Comparison of ENCODE assay signal across 8 cellular contexts in the genomic region with DNA sequence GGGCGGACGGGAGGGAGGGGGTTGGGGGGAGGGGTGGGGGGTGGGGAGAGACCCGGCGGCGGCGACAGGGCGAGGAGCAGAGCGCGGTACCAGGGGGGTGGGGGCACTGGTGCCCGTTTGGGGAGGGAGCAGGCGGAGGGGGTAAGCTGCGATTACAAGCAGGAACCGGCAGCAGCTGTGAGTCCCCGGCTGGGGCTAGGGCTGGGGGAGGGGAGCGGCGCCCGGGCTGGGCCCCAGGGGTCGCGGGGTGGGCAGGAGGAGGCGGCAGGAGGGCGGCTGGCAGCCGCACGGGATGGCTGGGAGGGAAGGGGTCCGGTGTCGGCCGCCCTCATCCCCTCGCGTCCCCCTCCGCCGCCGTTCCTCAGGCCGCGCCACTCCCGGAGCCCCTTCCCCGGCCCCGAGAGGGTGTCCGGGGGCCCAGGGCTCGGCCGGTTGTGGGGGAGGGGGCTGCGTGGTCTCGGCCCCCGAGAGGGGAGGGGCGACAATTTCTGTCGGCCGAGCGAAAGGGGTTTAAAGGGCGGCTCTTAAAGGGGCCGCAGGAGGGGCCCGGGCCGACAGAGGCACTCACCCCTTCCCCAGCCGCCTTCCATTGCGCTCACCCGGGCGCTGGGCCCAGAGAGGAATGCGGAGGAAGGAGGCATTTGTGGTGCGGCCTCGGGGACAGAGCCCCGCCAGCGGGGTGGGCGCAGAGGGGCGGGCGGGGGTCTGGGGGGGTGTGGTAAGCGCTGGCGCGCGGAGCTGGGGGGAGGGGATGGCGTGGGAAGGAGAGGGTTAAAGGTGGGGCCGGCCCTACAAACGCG. TPM values are rescaled to one million over a fixed set of nuclear protein-coding genes. Genes with fewer than 3 reads are reported as not detected.
DNase-seq lines count a peak whose midpoint lies in the region; ATAC-seq and TF ChIP-seq lines count a peak whose summit lies in the region.

A gene with protein sequence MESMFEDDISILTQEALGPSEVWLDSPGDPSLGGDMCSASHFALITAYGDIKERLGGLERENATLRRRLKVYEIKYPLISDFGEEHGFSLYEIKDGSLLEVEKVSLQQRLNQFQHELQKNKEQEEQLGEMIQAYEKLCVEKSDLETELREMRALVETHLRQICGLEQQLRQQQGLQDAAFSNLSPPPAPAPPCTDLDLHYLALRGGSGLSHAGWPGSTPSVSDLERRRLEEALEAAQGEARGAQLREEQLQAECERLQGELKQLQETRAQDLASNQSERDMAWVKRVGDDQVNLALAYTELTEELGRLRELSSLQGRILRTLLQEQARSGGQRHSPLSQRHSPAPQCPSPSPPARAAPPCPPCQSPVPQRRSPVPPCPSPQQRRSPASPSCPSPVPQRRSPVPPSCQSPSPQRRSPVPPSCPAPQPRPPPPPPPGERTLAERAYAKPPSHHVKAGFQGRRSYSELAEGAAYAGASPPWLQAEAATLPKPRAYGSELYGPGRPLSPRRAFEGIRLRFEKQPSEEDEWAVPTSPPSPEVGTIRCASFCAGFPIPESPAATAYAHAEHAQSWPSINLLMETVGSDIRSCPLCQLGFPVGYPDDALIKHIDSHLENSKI (plus strand): TSS at position 144 of the 800 bp plus-strand sequence. CDS start 1,952 bp downstream, outside the sequence.

- WGBS in body of pancreas, 2 donors: 0 to 2% methylated on average over 6 to 63 of the region's 70 CpGs

- H3K4me1 ChIP-seq in BLaER1 treated with 17β-estradiol and CSF1 and Interleukin-3, amounts not matched to agents 10 nM and 100 nM: peaks cover 66 to 82% (median 80%) of the 10 kb centered on the region in 10 experiments
- H3K4me1 ChIP-seq in HUES6 (ENCODE audit: control insufficient read depth, insufficient read depth, low read length): peaks cover 32% of the 10 kb centered on the region
- H3K4me1 ChIP-seq in body of pancreas: peaks cover 29% of the 10 kb centered on the region
- H3K4me1 ChIP-seq in iPS-15b (ENCODE audit: control insufficient read depth, insufficient read depth, low read length): peaks cover 18% of the 10 kb centered on the region
- peaks cover 18% of the 10 kb centered on the region for H3K4me1 ChIP-seq in skeletal muscle satellite cell (ENCODE audit: control insufficient read depth, insufficient read depth, low read length)

- H3K4me3 Mint-ChIP-seq in T-cell: peak within 1 kb of the TSS; percentile 83 to 90 (median 86)

- peak within 1 kb of the TSS; percentile 86 to 96 (median 93) for H3K27ac ChIP-seq in BLaER1 treated with 17β-estradiol and CSF1 and Interleukin-3, amounts not matched to agents 10 nM and 100 nM
- H3K27ac ChIP-seq in HUES6 (ENCODE audit: low read depth, low read length): peak within 1 kb of the TSS; percentile 50; the same call in 1 of the 2 replicates
- peak within 1 kb of the TSS; percentile 75 to 89 (median 83) for H3K27ac ChIP-seq in body of pancreas

- POLR2A ChIA-PET in T-cell (lab: Charles Lee): interaction anchor here in 1 of 2 donors (0.5 to 0.6 kb wide), 2 partner anchors 31 to 323 kb away, joined by 3 to 4 read pairs; no protein-coding TSS in a partner anchor

- DNase-seq in T-cell (peak in 31 of 34 experiments; percentile 29 to 71 (median 53)), body of pancreas (peak; percentile 62 to 68 (median 66)), T1000 (lab: John Stamatoyannopoulos, UW) (no peak)

- CTCF ChIA-PET in T-cell (lab: Charles Lee): interaction anchor here in 1 of 2 donors (0.6 kb wide), 1 partner anchor 457 kb away, joined by 7 read pairs; no protein-coding TSS in a partner anchor

- H3K36me3 ChIP-seq in BLaER1 treated with 17β-estradiol and CSF1 and Interleukin-3, amounts not matched to agents 10 nM and 100 nM: peaks cover 2 to 20% (median 9%) of the 10 kb centered on the region in 11 experiments; a peak in 20 of 22 replicates
- H3K36me3 ChIP-seq in HUES6 (ENCODE audit: control insufficient read depth, insufficient read depth, low read length): peaks cover 3% of the 10 kb centered on the region; the same call in 1 of the 2 replicates
- H3K36me3 ChIP-seq in body of pancreas (replicated peaks in 1 of 2; ENCODE audit: insufficient read depth in 1 of 2, low read depth in 2 of 2): no peaks in the 10 kb centered on the region
- peaks cover 2% of the 10 kb centered on the region for H3K36me3 ChIP-seq in iPS-15b (ENCODE audit: control insufficient read depth, insufficient read depth, low read length)
- peaks cover 2% of the 10 kb centered on the region for H3K36me3 ChIP-seq in skeletal muscle satellite cell (ENCODE audit: insufficient read depth, low read length)

- peaks cover 10 to 39% (median 29%) of the 10 kb centered on the region in 11 experiments; a peak in 20 of 22 replicates for H4K20me1 ChIP-seq in BLaER1 treated with 17β-estradiol and CSF1 and Interleukin-3, amounts not matched to agents 10 nM and 100 nM

- H3K4me1 Mint-ChIP-seq in T-cell: peaks cover 23 to 46% (median 28%) of the 10 kb centered on the region in 3 donors

- H3K9me3 Mint-ChIP-seq in T-cell: no peaks in the 10 kb centered on the region

- intact Hi-C loops in body of pancreas (cut with DNase I): loop anchor here (10.0 kb wide), 1 partner anchor 111 kb away; no protein-coding TSS in a partner anchor

- H3K27me3 Mint-ChIP-seq in T-cell: no peaks in the 10 kb centered on the region

- no peak for TF ChIP-seq CTCF in body of pancreas (IDR thresholded peaks at IDR 0.05)

- H3K36me3 Mint-ChIP-seq in T-cell: no peaks in the 10 kb centered on the region

- no peaks in the 10 kb centered on the region for H3K9me3 ChIP-seq in BLaER1 treated with 17β-estradiol and CSF1 and Interleukin-3, amounts not matched to agents 10 nM and 100 nM (replicated peaks in 1 of 11)
- no peaks in the 10 kb centered on the region for H3K9me3 ChIP-seq in HUES6 (ENCODE audit: control insufficient read depth, insufficient read depth, low read depth, low read length)
- no peaks in the 10 kb centered on the region for H3K9me3 ChIP-seq in body of pancreas
- no peaks in the 10 kb centered on the region for H3K9me3 ChIP-seq in iPS-15b (ENCODE audit: control insufficient read depth, insufficient read depth, low read length)
- H3K9me3 ChIP-seq in skeletal muscle satellite cell (replicated peaks; ENCODE audit: low read length): no peaks in the 10 kb centered on the region

- no peak for TF ChIP-seq POLR2A in body of pancreas (IDR thresholded peaks at IDR 0.05)

- ATAC-seq in T-cell (replicated peaks in 1 of 4) (peak; percentile 55 to 64 (median 59)), body of pancreas (peak; percentile 48), HG03571 (IDR thresholded peaks at IDR 0.05; ENCODE audit: unreplicated experiment) (no peak)

- peak within 1 kb of the TSS; percentile 81 to 84 for H3K27ac Mint-ChIP-seq in T-cell

- peak within 1 kb of the TSS; percentile 93 to 100 (median 98) for H3K4me2 ChIP-seq in BLaER1 treated with 17β-estradiol and CSF1 and Interleukin-3, amounts not matched to agents 10 nM and 100 nM
- peak within 1 kb of the TSS; percentile 95 for H3K4me2 ChIP-seq in skeletal muscle satellite cell (ENCODE audit: low read length)

- no peaks in the 10 kb centered on the region for H3K27me3 ChIP-seq in BLaER1 treated with 17β-estradiol and CSF1 and Interleukin-3, amounts not matched to agents 10 nM and 100 nM
- H3K27me3 ChIP-seq in HUES6 (ENCODE audit: control insufficient read depth, insufficient read depth, low read length): no peaks in the 10 kb centered on the region
- no peaks in the 10 kb centered on the region for H3K27me3 ChIP-seq in body of pancreas
- H3K27me3 ChIP-seq in iPS-15b (ENCODE audit: control insufficient read depth, insufficient read depth, low read length): peaks cover 3% of the 10 kb centered on the region
- H3K27me3 ChIP-seq in skeletal muscle satellite cell (ENCODE audit: control insufficient read depth, insufficient read depth, low read length): peaks cover 8% of the 10 kb centered on the region

- H3K9ac ChIP-seq in BLaER1 treated with 17β-estradiol and CSF1 and Interleukin-3, amounts not matched to agents 10 nM and 100 nM: peak within 1 kb of the TSS; percentile 88 to 97 (median 93)
- H3K9ac ChIP-seq in HUES6 (ENCODE audit: low read length) (peak within 1 kb of the TSS; percentile 76), iPS-15b (ENCODE audit: low read depth, low read length) (peak within 1 kb of the TSS; percentile 65), skeletal muscle satellite cell (ENCODE audit: low read depth, low read length) (peak within 1 kb of the TSS; percentile 81)

- H3K4me3 ChIP-seq in BLaER1 treated with 17β-estradiol and CSF1 and Interleukin-3, amounts not matched to agents 10 nM and 100 nM: peak within 1 kb of the TSS; percentile 65 to 89 (median 76)
- H3K4me3 ChIP-seq in HUES6 (ENCODE audit: low read depth, low read length): peak within 1 kb of the TSS; percentile 81
- peak within 1 kb of the TSS; percentile 93 to 99 for H3K4me3 ChIP-seq in body of pancreas
- peak within 1 kb of the TSS; percentile 95 for H3K4me3 ChIP-seq in iPS-15b (ENCODE audit: low read depth, low read length)
- peak within 1 kb of the TSS; percentile 76 for H3K4me3 ChIP-seq in skeletal muscle satellite cell (ENCODE audit: low read length)

RNA-seq across cellular contexts. Expression of the gene that starts here (rescaled TPM):
- 10 to 100 TPM in 1 of 5 donors, 1 to 10 TPM in 4; 4.5 to 20.5 (median 7.2) TPM for total RNA-seq in T-cell
- total RNA-seq in body of pancreas: 10 to 100 TPM in 1 of 2 donors, 1 to 10 TPM in 1; 8.0 to 13.2 TPM
- total RNA-seq in skeletal muscle satellite cell (2012; rRNA removed): 8.9 and 14.6 TPM in 2 replicates
